ENCODE assay signal across 8 cellular contexts in the genomic region with DNA sequence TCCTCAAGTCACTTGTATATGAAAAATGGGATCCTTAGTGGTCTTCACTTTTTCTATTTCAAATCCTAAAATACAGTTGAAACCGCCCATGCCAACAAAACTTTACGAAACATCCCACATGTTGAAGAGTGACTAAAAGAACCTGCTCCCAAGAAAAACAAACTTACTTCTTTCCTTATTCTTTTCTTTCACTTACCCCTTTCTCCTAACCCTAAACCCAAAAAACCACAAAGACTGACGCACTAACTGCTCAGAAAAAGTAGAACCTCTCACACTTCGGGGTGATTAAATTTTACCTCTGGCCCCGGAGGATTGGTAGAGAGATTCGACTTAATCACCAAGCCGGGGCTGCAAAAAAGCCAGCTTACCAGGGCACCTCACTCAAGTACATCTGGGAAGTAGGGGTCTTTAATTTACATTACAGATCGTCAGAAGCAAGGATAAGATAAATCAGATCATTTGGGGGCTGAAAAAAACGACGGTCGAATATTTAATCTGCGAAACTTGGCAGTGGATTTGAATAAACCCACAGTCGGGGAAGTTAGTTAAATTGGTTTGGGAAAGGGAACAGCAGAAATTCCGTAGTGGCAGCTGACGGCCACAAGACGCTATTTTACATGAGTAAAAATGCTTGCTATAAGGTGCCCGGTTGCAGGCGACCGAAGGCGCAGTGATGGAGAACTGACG. TPM values are rescaled to one million over a fixed set of nuclear protein-coding genes. Genes with fewer than 3 reads are reported as not detected.
DNase-seq lines count a peak whose midpoint lies in the region; ATAC-seq and TF ChIP-seq lines count a peak whose summit lies in the region.

No MANE protein-coding gene starts in this region.

- DNase-seq in SK-N-SH: peak; percentile 17
- no peak for DNase-seq in immature natural killer cell
- DNase-seq in stimulated activated naive CD8-positive, alpha-beta T cell treated with anti-CD3 and anti-CD28 coated beads, Interleukin-15, Interleukin-2, amounts not matched to agents 100 U/mL and 50 U/mL, for 24 hours: no peak
- DNase-seq in SIG-M5 treated with dmso at 0.1 percent for 504 hours (lab: John Stamatoyannopoulos, UW; ENCODE audit: unreplicated experiment): no peak
- DNase-seq in NCI-H1417 treated with DMSO at 0.1 percent for 48 hours (lab: John Stamatoyannopoulos, UW): no peak
- DNase-seq in lower leg skin (ENCODE audit: low spot score in 2 of 2): no peak

- H2AFZ ChIP-seq in SK-N-SH (ENCODE audit: low read depth): no peak overlapping the region

- H3K4me3 ChIP-seq in SK-N-SH (ENCODE audit: low read depth in 2 of 2, low read length in 1 of 2): peak overlapping the region; percentile 54 to 55; a peak in 3 of 4 replicates
- H3K4me3 ChIP-seq in lower leg skin (ENCODE audit: low read depth, poor library complexity, severe bottlenecking): no peak overlapping the region

- no peak overlapping the region for H3K27ac ChIP-seq in SK-N-SH (ENCODE audit: low read depth in 2 of 2, low read length in 1 of 2)

- TF ChIP-seq POLR2A in lower leg skin (IDR thresholded peaks at IDR 0.05): no peak

- peaks cover 56% of the 10 kb centered on the region for H3K27me3 Mint-ChIP-seq in activated naive CD8-positive, alpha-beta T cell
- peaks cover 19 to 47% (median 39%) of the 10 kb centered on the region in 3 donors for H3K27me3 Mint-ChIP-seq in immature natural killer cell (ENCODE audit: low read depth in 3 of 3)

- H3K36me3 Mint-ChIP-seq in activated naive CD8-positive, alpha-beta T cell: no peaks in the 10 kb centered on the region
- no peaks in the 10 kb centered on the region for H3K36me3 Mint-ChIP-seq in immature natural killer cell

- H3K4me2 ChIP-seq in SK-N-SH: peak overlapping the region; percentile 80

- no peak for ATAC-seq in SK-N-SH treated with all-trans-retinoic acid at 6 μM for 48 hours
- peak; percentile 61 for ATAC-seq in stimulated activated naive CD8-positive, alpha-beta T cell treated with anti-CD3 and anti-CD28 coated beads, Interleukin-15, Interleukin-2, amounts not matched to agents 100 U/mL and 50 U/mL, for 24 hours

- no peaks in the 10 kb centered on the region for H4K20me1 ChIP-seq in SK-N-SH (ENCODE audit: insufficient read depth)

- TF ChIP-seq CTCF in SK-N-SH (IDR thresholded peaks at IDR 0.05) (no peak), lower leg skin (IDR thresholded peaks at IDR 0.05) (no peak)

- CTCF ChIA-PET in SK-N-SH (lab: Yijun Ruan, JAX): interaction anchor here (0.7 to 2.4 kb wide), 5 partner anchors 15 to 254 kb away, joined by 3 to 11 read pairs (median 4); no protein-coding TSS in a partner anchor

- no peaks in the 10 kb centered on the region for H3K79me2 ChIP-seq in SK-N-SH (ENCODE audit: insufficient read depth)

- POLR2A ChIA-PET in SK-N-SH (lab: Yijun Ruan, JAX): interaction anchor here (1.2 kb wide), 1 partner anchor 190 kb away, joined by 3 read pairs; a partner anchor contains a TSS

- H3F3A ChIP-seq in SK-N-SH (replicated peaks; ENCODE audit: insufficient read depth): peaks cover 14% of the 10 kb centered on the region

- intact Hi-C loops in lower leg skin (cut with DNase I; ENCODE audit: low total_unique reads): no loop called here

- H3K27ac Mint-ChIP-seq in activated naive CD8-positive, alpha-beta T cell: no peak overlapping the region
- H3K27ac Mint-ChIP-seq in immature natural killer cell: no peak overlapping the region

- H3K9ac ChIP-seq in SK-N-SH: no peak overlapping the region

- no peaks in the 10 kb centered on the region for H3K36me3 ChIP-seq in SK-N-SH (replicated peaks in 1 of 2; ENCODE audit: control insufficient read depth in 1 of 2, insufficient read depth in 2 of 2, low read length in 1 of 2)

- TF ChIP-seq RAD21 in SK-N-SH (IDR thresholded peaks at IDR 0.05; ENCODE audit: low read length): no peak

- peak overlapping the region; percentile 71 for H3K4me3 Mint-ChIP-seq in activated naive CD8-positive, alpha-beta T cell
- H3K4me3 Mint-ChIP-seq in immature natural killer cell: peak overlapping the region in 4 of 5 donors; percentile 2 to 48 (median 21)

- TF ChIP-seq EP300 in SK-N-SH (IDR thresholded peaks at IDR 0.05; ENCODE audit: borderline replicate concordance in 1 of 2, low read depth in 1 of 2, low read length in 1 of 2): no peak

- H3K4me1 ChIP-seq in SK-N-SH (ENCODE audit: control insufficient read depth in 1 of 2, insufficient read depth in 2 of 2, low read depth in 1 of 2, low read length in 1 of 2): peaks cover 0 to 13% of the 10 kb centered on the region in 2 experiments; a peak in 3 of 4 replicates

- H3K4me1 Mint-ChIP-seq in activated naive CD8-positive, alpha-beta T cell (ENCODE audit: low read depth): peaks cover 17% of the 10 kb centered on the region
- peaks cover 7 to 11% of the 10 kb centered on the region in 2 donors for H3K4me1 Mint-ChIP-seq in immature natural killer cell

- no peaks in the 10 kb centered on the region for H3K9me3 ChIP-seq in SK-N-SH

- WGBS in SK-N-SH (ENCODE audit: low lambda C conversion rate): 38% methylated on average over 21 of the region's 21 CpGs
- 36 to 40% methylated on average over 21 of the region's 21 CpGs for WGBS in lower leg skin, 2 donors

- H3K27me3 ChIP-seq in SK-N-SH (ENCODE audit: insufficient read depth): peaks cover 35% of the 10 kb centered on the region

- no peaks in the 10 kb centered on the region for H3K9me2 ChIP-seq in SK-N-SH

- no peaks in the 10 kb centered on the region for H3K9me3 Mint-ChIP-seq in activated naive CD8-positive, alpha-beta T cell (ENCODE audit: low read depth)
- peaks cover 0 to 2% (median 0%) of the 10 kb centered on the region in 6 donors for H3K9me3 Mint-ChIP-seq in immature natural killer cell

TF ChIP-seq in SK-N-SH, 30 proteins besides CTCF, POLR2A, EP300 and RAD21 (continues in another document):
- TF ChIP-seq NFIC (IDR thresholded peaks at IDR 0.05; ENCODE audit: borderline replicate concordance) (no peak), TEAD4 (IDR thresholded peaks at IDR 0.05; ENCODE audit: borderline replicate concordance, insufficient read depth) (no peak), RCOR1 (IDR thresholded peaks at IDR 0.05; ENCODE audit: low read length) (no peak), SIN3A (IDR thresholded peaks at IDR 0.05; ENCODE audit: borderline replicate concordance, low read depth, low read length) (no peak), NRF1 (IDR thresholded peaks at IDR 0.05; ENCODE audit: low read depth, low read length) (no peak), MXI1 (IDR thresholded peaks at IDR 0.05; ENCODE audit: low read depth, low read length) (no peak), RXRA (IDR thresholded peaks at IDR 0.05; ENCODE audit: borderline replicate concordance, low read depth) (no peak)
- TF ChIP-seq, protein P1, sequence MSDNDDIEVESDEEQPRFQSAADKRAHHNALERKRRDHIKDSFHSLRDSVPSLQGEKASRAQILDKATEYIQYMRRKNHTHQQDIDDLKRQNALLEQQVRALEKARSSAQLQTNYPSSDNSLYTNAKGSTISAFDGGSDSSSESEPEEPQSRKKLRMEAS (IDR thresholded peaks at IDR 0.05; ENCODE audit: low read depth): no peak
- TF ChIP-seq, protein P2, sequence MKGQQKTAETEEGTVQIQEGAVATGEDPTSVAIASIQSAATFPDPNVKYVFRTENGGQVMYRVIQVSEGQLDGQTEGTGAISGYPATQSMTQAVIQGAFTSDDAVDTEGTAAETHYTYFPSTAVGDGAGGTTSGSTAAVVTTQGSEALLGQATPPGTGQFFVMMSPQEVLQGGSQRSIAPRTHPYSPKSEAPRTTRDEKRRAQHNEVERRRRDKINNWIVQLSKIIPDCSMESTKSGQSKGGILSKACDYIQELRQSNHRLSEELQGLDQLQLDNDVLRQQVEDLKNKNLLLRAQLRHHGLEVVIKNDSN (IDR thresholded peaks at IDR 0.05; ENCODE audit: borderline replicate concordance, low read depth): no peak

TF ChIP-seq in SK-N-SH treated with all-trans-retinoic acid at 6 μM for 48 hours, 23 proteins besides CTCF, POLR2A, EP300 and RAD21 (continues in another document):
- TF ChIP-seq, protein P3, sequence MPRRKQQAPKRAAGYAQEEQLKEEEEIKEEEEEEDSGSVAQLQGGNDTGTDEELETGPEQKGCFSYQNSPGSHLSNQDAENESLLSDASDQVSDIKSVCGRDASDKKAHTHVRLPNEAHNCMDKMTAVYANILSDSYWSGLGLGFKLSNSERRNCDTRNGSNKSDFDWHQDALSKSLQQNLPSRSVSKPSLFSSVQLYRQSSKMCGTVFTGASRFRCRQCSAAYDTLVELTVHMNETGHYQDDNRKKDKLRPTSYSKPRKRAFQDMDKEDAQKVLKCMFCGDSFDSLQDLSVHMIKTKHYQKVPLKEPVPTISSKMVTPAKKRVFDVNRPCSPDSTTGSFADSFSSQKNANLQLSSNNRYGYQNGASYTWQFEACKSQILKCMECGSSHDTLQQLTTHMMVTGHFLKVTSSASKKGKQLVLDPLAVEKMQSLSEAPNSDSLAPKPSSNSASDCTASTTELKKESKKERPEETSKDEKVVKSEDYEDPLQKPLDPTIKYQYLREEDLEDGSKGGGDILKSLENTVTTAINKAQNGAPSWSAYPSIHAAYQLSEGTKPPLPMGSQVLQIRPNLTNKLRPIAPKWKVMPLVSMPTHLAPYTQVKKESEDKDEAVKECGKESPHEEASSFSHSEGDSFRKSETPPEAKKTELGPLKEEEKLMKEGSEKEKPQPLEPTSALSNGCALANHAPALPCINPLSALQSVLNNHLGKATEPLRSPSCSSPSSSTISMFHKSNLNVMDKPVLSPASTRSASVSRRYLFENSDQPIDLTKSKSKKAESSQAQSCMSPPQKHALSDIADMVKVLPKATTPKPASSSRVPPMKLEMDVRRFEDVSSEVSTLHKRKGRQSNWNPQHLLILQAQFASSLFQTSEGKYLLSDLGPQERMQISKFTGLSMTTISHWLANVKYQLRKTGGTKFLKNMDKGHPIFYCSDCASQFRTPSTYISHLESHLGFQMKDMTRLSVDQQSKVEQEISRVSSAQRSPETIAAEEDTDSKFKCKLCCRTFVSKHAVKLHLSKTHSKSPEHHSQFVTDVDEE (CRISPR knock-in tag; IDR thresholded peaks at IDR 0.05): no peak
- TF ChIP-seq ESRRG (CRISPR knock-in tag; IDR thresholded peaks at IDR 0.05): no peak
- TF ChIP-seq ZFP3 (CRISPR knock-in tag; IDR thresholded peaks at IDR 0.05): no peak

RNA-seq across cellular contexts. Expression of a gene that starts 1.3 kb away (rescaled TPM):
- polyA plus RNA-seq in SK-N-SH (2012; rRNA removed): 2.9 and 3.1 TPM in 2 replicates
- 2.8 and 3.0 TPM in 2 replicates for polyA plus RNA-seq in SK-N-SH (2012; cell fraction: cytosol; rRNA removed)
- 2.4 and 6.1 TPM in 2 replicates for polyA plus RNA-seq in SK-N-SH (2012; cell fraction: nucleus; rRNA removed)
- polyA plus RNA-seq in immature natural killer cell: not detected
- total RNA-seq in lower leg skin: 10 to 100 TPM in 2 of 4 donors, 1 to 10 TPM in 2; 3.5 to 17.9 (median 8.9) TPM

RNA-seq across cellular contexts. Expression of a gene that starts 26.2 kb away (rescaled TPM):
- polyA plus RNA-seq in SK-N-SH (2012; rRNA removed): 29.1 and 39.0 TPM in 2 replicates
- 47.3 and 68.6 TPM in 2 replicates for polyA plus RNA-seq in SK-N-SH (2012; cell fraction: cytosol; rRNA removed)
- 16.3 and 35.2 TPM in 2 replicates for polyA plus RNA-seq in SK-N-SH (2012; cell fraction: nucleus; rRNA removed)
- 100 to 1,000 TPM in 2 of 3 donors, 10 to 100 TPM in 1; 91.5 to 140 (median 130) TPM for polyA plus RNA-seq in immature natural killer cell
- total RNA-seq in lower leg skin: 10 to 100 TPM; 29.7 to 52.7 (median 34.8) TPM

RNA-seq across cellular contexts. Expression of a gene that starts 26.6 kb away (rescaled TPM):
- polyA plus RNA-seq in SK-N-SH (2012; rRNA removed): 21.6 and 26.3 TPM in 2 replicates
- 39.6 and 64.4 TPM in 2 replicates for polyA plus RNA-seq in SK-N-SH (2012; cell fraction: cytosol; rRNA removed)
- polyA plus RNA-seq in SK-N-SH (2012; cell fraction: nucleus; rRNA removed): 4.2 and 7.4 TPM in 2 replicates
- polyA plus RNA-seq in immature natural killer cell: 10 to 100 TPM; 63.7 to 96.1 (median 71.7) TPM
- total RNA-seq in lower leg skin: 100 to 1,000 TPM in 1 of 4 donors, 10 to 100 TPM in 3; 53.3 to 198 (median 72.8) TPM
